28 cellular contexts compared by ENCODE assay signal in the genomic region with DNA sequence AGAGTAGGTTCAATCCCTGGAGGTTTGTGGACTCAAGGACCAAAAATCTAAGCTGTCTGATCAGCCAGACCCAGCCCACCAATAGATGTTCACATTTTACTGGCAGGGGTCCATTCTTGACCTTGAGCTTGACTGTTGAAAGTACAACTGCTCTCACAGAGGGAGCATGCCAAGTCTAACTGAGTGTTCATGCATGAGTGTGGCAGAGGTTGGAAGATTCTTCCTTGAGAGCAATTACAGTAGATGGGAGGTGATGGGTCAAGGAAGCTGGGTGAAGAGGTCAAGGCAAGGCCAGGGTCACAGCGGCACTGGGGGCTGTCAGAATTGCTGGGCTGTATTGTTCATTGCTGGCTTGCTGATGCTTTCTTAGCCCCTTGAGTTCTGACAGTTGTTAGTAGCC.
"Had no signal": no experiment of that assay in that cellular context is flagged by ENCODE, and none has a peak within 500 bp of the region (broad histone marks: within the 10 kb centered on the region; RNA-seq: fewer than 3 reads in every experiment).

No MANE protein-coding gene starts in this region.

- H3K36me3 ChIP-seq: cardiac muscle cell, colonic mucosa, left lung, lower lobe of right lung, neutrophil, upper lobe of left lung had no signal

- H3K27ac Mint-ChIP-seq: activated naive CD4-positive, alpha-beta T cell treated with anti-CD3 and anti-CD28 coated beads, Interleukin-2, amount 50 U/mL, for 72 hours; activated T-cell treated with anti-CD3 and anti-CD28 coated beads, Interleukin-2, amount 50 U/mL, for 72 hours; naive B cell; nephron progenitor cell; stimulated activated naive B cell treated with anti-CD40 and anti-IgM and Interleukin-4, amounts not matched to agents 10 μg/mL and 1 μg/mL and 100 μg/mL, for 72 hours; T-helper 2 cell treated with Interferon-gamma antibody and Interleukin-4, amounts not matched to agents 5 μg/mL and 100 μg/mL, for 36 hours had no signal

- H3K27me3 Mint-ChIP-seq: stimulated activated naive B cell treated with anti-CD40 and anti-IgM and Interleukin-4, amounts not matched to agents 10 μg/mL and 1 μg/mL and 100 μg/mL, for 72 hours had no signal

- H3K4me1 ChIP-seq: colonic mucosa had no signal

- H3K27ac ChIP-seq: colonic mucosa, left lung, lower lobe of right lung, neutrophil, upper lobe of left lung had no signal

- H3K27me3 ChIP-seq: cardiac muscle cell, colonic mucosa, left lung, neutrophil, upper lobe of left lung had no signal

- H3K4me3 Mint-ChIP-seq: activated T-cell treated with anti-CD3 and anti-CD28 coated beads, Interleukin-2, amount 50 U/mL, for 72 hours; naive B cell; nephron progenitor cell; stimulated activated naive B cell treated with anti-CD40 and anti-IgM and Interleukin-4, amounts not matched to agents 10 μg/mL and 1 μg/mL and 100 μg/mL, for 72 hours; T-helper 2 cell treated with Interferon-gamma antibody and Interleukin-4, amounts not matched to agents 5 μg/mL and 100 μg/mL, for 36 hours had no signal

- DNase-seq: activated CD4-positive, alpha-beta T cell treated with anti-CD3 and anti-CD28 coated beads for 4 hours; activated CD4-positive, alpha-beta T cell treated with anti-CD3 and anti-CD28 coated beads, Interleukin-2, amount 50 U/mL, for 4 hours; activated naive CD4-positive, alpha-beta T cell; activated T-cell treated with anti-CD3 and anti-CD28 coated beads for 4 hours; activated T-cell treated with anti-CD3 and anti-CD28 coated beads, Interleukin-2, amount 50 U/mL, for 72 hours; anterior cingulate cortex; cerebellar nuclear complex; colonic mucosa; foreskin melanocyte; kidney glomerular epithelial cell; left lung; lower lobe of right lung; mesendoderm; naive B cell; nephron progenitor cell; posterior cingulate gyrus; retina; stimulated activated CD4-positive, alpha-beta T cell treated with anti-CD3 and anti-CD28 coated beads, Interleukin-1b, Interleukin-23, amount 100 ng/mL, for 48 hours; stimulated activated CD4-positive, alpha-beta T cell treated with anti-CD3 and anti-CD28 coated beads, Interleukin-4, amount 100 ng/mL, for 4 hours; stimulated activated CD8-positive, alpha-beta memory T cell treated with anti-CD3 and anti-CD28 coated beads, Interleukin-4, amount 100 ng/mL, for 48 hours; stimulated activated naive B cell treated with anti-CD40 and anti-IgM and Interleukin-4, amounts not matched to agents 10 μg/mL and 1 μg/mL and 100 μg/mL, for 72 hours; T-helper 1 cell; upper lobe of left lung had no signal

- H3K9me3 ChIP-seq: colonic mucosa, left lung, lower lobe of right lung, neutrophil, upper lobe of left lung had no signal

- H3K9me3 Mint-ChIP-seq: naive B cell; stimulated activated naive B cell treated with anti-CD40 and anti-IgM and Interleukin-4, amounts not matched to agents 10 μg/mL and 1 μg/mL and 100 μg/mL, for 72 hours; T-helper 2 cell treated with Interferon-gamma antibody and Interleukin-4, amounts not matched to agents 5 μg/mL and 100 μg/mL, for 36 hours had no signal

- H3K36me3 Mint-ChIP-seq: naive B cell; stimulated activated naive B cell treated with anti-CD40 and anti-IgM and Interleukin-4, amounts not matched to agents 10 μg/mL and 1 μg/mL and 100 μg/mL, for 72 hours had no signal

- H3K4me1 Mint-ChIP-seq: naive B cell; stimulated activated naive B cell treated with anti-CD40 and anti-IgM and Interleukin-4, amounts not matched to agents 10 μg/mL and 1 μg/mL and 100 μg/mL, for 72 hours had no signal

- H3K4me3 ChIP-seq: cardiac muscle cell, colonic mucosa, left lung, lower lobe of right lung, smooth muscle cell, upper lobe of left lung had no signal
